In genomic region chr11:3049430-3050243, GRCh38 we compare ENCODE assay signal across 8 cellular contexts. TPM values are rescaled to one million over a fixed set of nuclear protein-coding genes. Genes with fewer than 3 reads are reported as not detected.
DNase-seq lines count a peak whose midpoint lies in the region; ATAC-seq and FAIRE-seq lines count a peak whose summit lies in the region.

No MANE protein-coding gene starts in this region.

- no peaks in the 10 kb centered on the region for H3K27me3 ChIP-seq in BLaER1

- H3K36me3 ChIP-seq in BLaER1, result peaks cover 50% of the 10 kb centered on the region

- peaks cover 100% of the 10 kb centered on the region for H4K20me1 ChIP-seq in BLaER1

- H3K9me3 ChIP-seq in BLaER1, result no peaks in the 10 kb centered on the region

- peak; percentile 84 for ATAC-seq in GM19043 (IDR thresholded peaks at IDR 0.05; ENCODE audit: low read depth, unreplicated experiment)
- ATAC-seq in HG03342 (IDR thresholded peaks at IDR 0.05; ENCODE audit: unreplicated experiment), result peak; percentile 90

- H3K9ac ChIP-seq in BLaER1, result peak overlapping the region; percentile 62

- FAIRE-seq in RCC 7860 (lab: Jason Lieb, UNC), result peak; percentile 85

- peak overlapping the region; percentile 91 for H3K4me2 ChIP-seq in BLaER1

- H3K27ac ChIP-seq in BLaER1, result peak overlapping the region; percentile 84

- peaks cover 74% of the 10 kb centered on the region for H3K4me1 ChIP-seq in BLaER1

- H3K4me3 ChIP-seq in BLaER1, result no peak overlapping the region

- DNase-seq in RCC 7860 (ENCODE audit: low spot score), result peak; percentile 86
- peak; percentile 76 for DNase-seq in activated T-helper 9 cell treated with anti-CD3 and anti-CD28 coated beads, Interleukin-2, amount 50 U/mL, for 16 hours (ENCODE audit: low read depth)
- peak; percentile 60 for DNase-seq in glomerular endothelial cell (ENCODE audit: extremely low read depth, low read depth, low spot score)
- DNase-seq in retina, result peak; percentile 30
- no peak for DNase-seq in NK-92 treated with Interleukin-12 subunit alpha and Interleukin-12 subunit beta, amount 100 ng/mL, for 24 hours (lab: John Stamatoyannopoulos, UW)

RNA-seq across cellular contexts. Expression of gene CARS1, which starts 7.6 kb away (rescaled TPM):
- total RNA-seq in glomerular endothelial cell, result 47.5 and 53.4 TPM in 2 replicates

RNA-seq across cellular contexts. Expression of gene NAP1L4, which starts 57.5 kb away (rescaled TPM):
- 137 and 163 TPM in 2 replicates for total RNA-seq in glomerular endothelial cell
